Comparison of ENCODE assay signal across 8 cellular contexts in genomic region chr19:510606-511100, GRCh38. TPM values are rescaled to one million over a fixed set of nuclear protein-coding genes. Genes with fewer than 3 reads are reported as not detected.
DNase-seq lines count a peak whose midpoint lies in the region; ATAC-seq and TF ChIP-seq lines count a peak whose summit lies in the region.

No MANE protein-coding gene starts in this region.

- ATAC-seq in GM19452 (IDR thresholded peaks at IDR 0.05; ENCODE audit: unreplicated experiment): peak; percentile 25

- H3K4me3 ChIP-seq in right atrium auricular region: peak overlapping the region in 1 of 2 donors; percentile 24
- peak overlapping the region; percentile 20 to 21 for H3K4me3 ChIP-seq in vagina

- intact Hi-C loops in vagina (cut with DNase I): no loop called here

- peak; percentile 87 for DNase-seq in AG20443 (ENCODE audit: low spot score)
- DNase-seq in NCI-H1436 treated with DMSO at 0.1 percent for 48 hours (lab: John Stamatoyannopoulos, UW): peak; percentile 48
- DNase-seq in T-helper 2 cell: peak; percentile 72 to 95 (median 89)
- DNase-seq in amygdala (lab: John Stamatoyannopoulos, UW): peak in 49 of 56 donors; percentile 11 to 85 (median 59)
- peak; percentile 73 for DNase-seq in right atrium auricular region (ENCODE audit: low spot score)
- DNase-seq in putamen (ENCODE audit: low spot score): peak; percentile 69
- no peak for DNase-seq in vagina (ENCODE audit: extremely low spot score in 2 of 2)

- no peaks in the 10 kb centered on the region for H3K36me3 ChIP-seq in right atrium auricular region
- H3K36me3 ChIP-seq in vagina: no peaks in the 10 kb centered on the region

- TF ChIP-seq CTCF in right atrium auricular region (IDR thresholded peaks at IDR 0.05) (peak; percentile 71 to 87), vagina (IDR thresholded peaks at IDR 0.05) (peak; percentile 57 to 85 (median 65))

- H3K9me3 ChIP-seq in right atrium auricular region (no peaks in the 10 kb centered on the region), vagina (no peaks in the 10 kb centered on the region)

- H3K27me3 ChIP-seq in right atrium auricular region (no peaks in the 10 kb centered on the region), vagina (no peaks in the 10 kb centered on the region)

- no peak for TF ChIP-seq POLR2A in vagina (IDR thresholded peaks at IDR 0.05)

- peak overlapping the region; percentile 57 to 59 for H3K27ac ChIP-seq in right atrium auricular region
- peak overlapping the region; percentile 78 for H3K27ac ChIP-seq in vagina

- H3K4me1 ChIP-seq in right atrium auricular region (peaks cover 0 to 43% of the 10 kb centered on the region in 2 donors), vagina (peaks cover 52% of the 10 kb centered on the region)

RNA-seq across cellular contexts. Expression of gene TPGS1, which starts 3.4 kb away (rescaled TPM):
- total RNA-seq in right atrium auricular region: 10 to 100 TPM; 30.3 to 33.2 TPM
- total RNA-seq in vagina: 39.5 TPM

RNA-seq across cellular contexts. Expression of gene MADCAM1, which starts 14.4 kb away (rescaled TPM):
- total RNA-seq in right atrium auricular region (not detected), vagina (0.49 TPM)

RNA-seq across cellular contexts. Expression of gene CDC34, which starts 20.9 kb away (rescaled TPM):
- total RNA-seq in right atrium auricular region: 10 to 100 TPM; 55.8 to 75.0 TPM
- total RNA-seq in vagina: 62.6 TPM

RNA-seq across cellular contexts. Expression of gene GZMM, which starts 33.2 kb away (rescaled TPM):
- total RNA-seq in right atrium auricular region (under 1 TPM in 1 of 2 donors, not detected in 1; 0.79 TPM), vagina (not detected)

RNA-seq across cellular contexts. Expression of gene SHC2, which starts 49.8 kb away (rescaled TPM):
- total RNA-seq in right atrium auricular region (10 to 100 TPM in 1 of 2 donors, 1 to 10 TPM in 1; 9.6 to 26.8 TPM), vagina (26.0 TPM)

Comparison
In these comparisons a context has a peak if more than half of its experiments do, and no peak if none do; other contexts are left out.
1. DNase-seq: peak in AG20443 (single experiment), NCI-H1436 treated with DMSO at 0.1 percent for 48 hours (single experiment), T-helper 2 cell (5 of 5), amygdala (49 of 56), right atrium auricular region (single experiment) and putamen (single experiment); none in vagina (0 of 2).